Comparison of ENCODE assay signal across 8 cellular contexts in the genomic region with DNA sequence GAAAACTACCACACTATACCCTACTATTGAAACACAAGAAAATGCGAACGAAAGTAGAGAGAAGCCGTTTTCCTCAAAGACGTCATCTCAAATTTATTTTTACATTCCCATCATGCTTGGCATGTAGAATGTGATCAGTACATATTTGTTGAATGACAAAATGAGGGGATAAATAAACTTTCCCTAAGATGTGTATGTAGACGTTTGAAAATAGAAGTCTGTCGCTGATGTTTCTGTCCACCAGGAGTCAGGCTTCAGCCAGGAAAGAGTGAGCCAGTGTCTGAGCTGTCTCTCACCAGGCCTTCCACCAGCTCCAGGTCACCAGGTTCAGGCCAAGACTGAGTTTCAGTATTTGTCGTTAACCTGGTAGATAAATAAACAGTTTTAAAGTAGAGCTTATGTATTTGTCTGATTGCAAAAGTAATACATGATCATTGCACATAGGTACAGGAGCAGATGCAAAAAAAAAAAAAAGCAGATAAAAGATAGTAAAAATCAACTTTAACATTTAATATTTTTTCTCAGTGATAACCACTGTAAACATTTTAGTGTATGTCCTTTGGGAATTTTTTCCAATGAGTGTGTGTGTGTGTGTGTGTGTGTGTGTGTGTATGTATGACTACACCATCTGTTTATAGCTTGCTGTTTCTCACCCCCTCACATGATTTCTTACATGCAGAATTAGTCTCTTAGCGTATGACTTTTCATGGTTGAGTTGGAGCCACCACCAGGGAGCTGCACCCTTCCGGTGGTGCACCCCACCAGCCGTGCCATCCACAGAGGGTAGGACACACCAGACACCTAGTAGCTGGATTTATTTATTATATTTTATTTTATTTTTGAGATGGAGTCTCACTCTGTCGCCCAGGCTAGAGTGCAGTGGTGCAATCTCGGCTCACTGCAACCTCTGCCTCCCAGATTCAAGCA. TPM values are rescaled to one million over a fixed set of nuclear protein-coding genes. Genes with fewer than 3 reads are reported as not detected.
DNase-seq lines count a peak whose midpoint lies in the region; ATAC-seq and TF ChIP-seq lines count a peak whose summit lies in the region.

No MANE protein-coding gene starts in this region.

- no peak overlapping the region for H3K4me3 Mint-ChIP-seq in WTC11

- H3K4me1 Mint-ChIP-seq in WTC11: peaks cover 13% of the 10 kb centered on the region

- peak overlapping the region in 1 of 2 donors; percentile 71 for H3K27ac ChIP-seq in lung (ENCODE audit: low read depth in 1 of 2, low read length in 1 of 2)

- CTCF ChIA-PET in WTC11 (lab: Charles Lee): interaction anchor here (0.6 to 3.2 kb wide), 55 partner anchors 7 to 1147 kb away, joined by 3 to 68 read pairs (median 5); a partner anchor contains a TSS

- peaks cover 13% of the 10 kb centered on the region for H3K36me3 Mint-ChIP-seq in WTC11

- DNase-seq in DMS153 treated with DMSO at 0.1 percent for 48 hours (lab: John Stamatoyannopoulos, UW; ENCODE audit: unreplicated experiment) (peak; percentile 7), H4 (ENCODE audit: low spot score) (peak; percentile 73), NCI-H2227 (lab: John Stamatoyannopoulos, UW; ENCODE audit: unreplicated experiment) (peak; percentile 67), WTC11 (ENCODE audit: low spot score) (peak; percentile 65), lung (ENCODE audit: low spot score) (peak; percentile 68)
- peak; percentile 13 for DNase-seq in effector CD8-positive, alpha-beta T cell (lab: John Stamatoyannopoulos, UW)
- peak; percentile 37 for DNase-seq in stimulated activated CD8-positive, alpha-beta memory T cell treated with anti-CD3 and anti-CD28 coated beads, Interleukin-4, amount 100 ng/mL, for 24 hours (ENCODE audit: low read depth)

- peaks cover 5 to 10% of the 10 kb centered on the region in 2 donors for H3K4me1 ChIP-seq in lung (ENCODE audit: control insufficient read depth in 2 of 2, insufficient read depth in 2 of 2, low read length in 2 of 2)

- H3K27ac Mint-ChIP-seq in WTC11: peak overlapping the region; percentile 95

- H3K27me3 Mint-ChIP-seq in WTC11 (ENCODE audit: low read depth): no peaks in the 10 kb centered on the region

- peak; percentile 43 for TF ChIP-seq CTCF in WTC11 (IDR thresholded peaks at IDR 0.05)
- TF ChIP-seq CTCF in lung (IDR thresholded peaks at IDR 0.05; ENCODE audit: control extremely low read depth, extremely low read depth): peak; percentile 81

- peaks cover 2 to 9% of the 10 kb centered on the region in 2 donors for H3K36me3 ChIP-seq in lung (ENCODE audit: control insufficient read depth in 2 of 2, insufficient read depth in 2 of 2, low read length in 2 of 2)

- no peaks in the 10 kb centered on the region for H3K27me3 ChIP-seq in lung (ENCODE audit: control insufficient read depth, insufficient read depth)

- H3K4me3 ChIP-seq in lung: no peak overlapping the region

- POLR2A ChIA-PET in WTC11 (lab: Charles Lee): interaction anchor here (0.7 to 1.7 kb wide), 4 partner anchors 9 to 136 kb away, joined by 5 to 8 read pairs (median 6); a partner anchor contains a TSS

- 36 to 47% methylated on average over 12 of the region's 12 CpGs for WGBS in lung, 2 donors

- H3K9me3 Mint-ChIP-seq in WTC11: no peaks in the 10 kb centered on the region

- H3K9me3 ChIP-seq in lung (ENCODE audit: control insufficient read depth in 2 of 2, insufficient read depth in 1 of 2, low read length in 1 of 2): no peaks in the 10 kb centered on the region

- ATAC-seq in WTC11 (peak; percentile 73), lung (ENCODE audit: insufficient read depth, low FRiP score) (no peak), HG03025 (IDR thresholded peaks at IDR 0.05; ENCODE audit: low FRiP score, unreplicated experiment) (no peak)

TF ChIP-seq in WTC11, 78 proteins besides CTCF, POLR2A, EP300 and RAD21:
- TF ChIP-seq GABPB1 (CRISPR knock-in tag; IDR thresholded peaks at IDR 0.05): 0 out of 2 replicates have a peak, but pooled peaks have one; percentile 22
- no peak for TF ChIP-seq ETV6 (CRISPR knock-in tag; IDR thresholded peaks at IDR 0.05)
TF ChIP-seq in WTC11: peak in this region for 1.

RNA-seq across cellular contexts. Expression of a gene that starts 26.2 kb away (rescaled TPM):
- total RNA-seq in H4 (2014; rRNA removed; shearing (Covaris generic)): 63.4 and 69.0 TPM in 2 replicates
- total RNA-seq in WTC11 (2021) (33.8 to 36.3 TPM (median 36.2 TPM) in 3 replicates), lung (10 to 100 TPM; 36.8 to 48.6 TPM)
- polyA plus RNA-seq in lung: 10 to 100 TPM; 36.8 to 56.0 TPM

RNA-seq across cellular contexts. Expression of a gene that starts 40.7 kb away (rescaled TPM):
- 0.10 and 0.48 TPM in 2 replicates for total RNA-seq in H4 (2014; rRNA removed; shearing (Covaris generic))
- 0.05 to 0.13 TPM (median 0.11 TPM) in 3 replicates for total RNA-seq in WTC11 (2021)
- 1 to 10 TPM in 1 of 2 donors, under 1 TPM in 1; 0.86 to 1.6 TPM for total RNA-seq in lung
- polyA plus RNA-seq in lung: 1 to 10 TPM in 1 of 2 donors, under 1 TPM in 1; 0.27 to 1.2 TPM

RNA-seq across cellular contexts. Expression of a gene that starts 50.3 kb away (rescaled TPM):
- 26.9 and 38.9 TPM in 2 replicates for total RNA-seq in H4 (2014; rRNA removed; shearing (Covaris generic))
- total RNA-seq in WTC11 (2021) (14.8 to 21.1 TPM (median 16.9 TPM) in 3 replicates), lung (100 to 1,000 TPM in 1 of 2 donors, 10 to 100 TPM in 1; 58.0 to 106 TPM)
- 100 to 1,000 TPM in 1 of 2 donors, 10 to 100 TPM in 1; 85.1 to 242 TPM for polyA plus RNA-seq in lung

Comparison
In these comparisons a context has a peak if more than half of its experiments do, and no peak if none do; other contexts are left out.
1. DNase-seq: peak in every context shown above with its lines; median percentile 73 in H4; 68 in lung; 67 in NCI-H2227; 65 in WTC11; 37 in stimulated activated CD8-positive, alpha-beta memory T cell treated with anti-CD3 and anti-CD28 coated beads, Interleukin-4, amount 100 ng/mL, for 24 hours; 13 in effector CD8-positive, alpha-beta T cell; 7 in DMS153 treated with DMSO at 0.1 percent for 48 hours.